8 cellular contexts compared by ENCODE assay signal in the genomic region with DNA sequence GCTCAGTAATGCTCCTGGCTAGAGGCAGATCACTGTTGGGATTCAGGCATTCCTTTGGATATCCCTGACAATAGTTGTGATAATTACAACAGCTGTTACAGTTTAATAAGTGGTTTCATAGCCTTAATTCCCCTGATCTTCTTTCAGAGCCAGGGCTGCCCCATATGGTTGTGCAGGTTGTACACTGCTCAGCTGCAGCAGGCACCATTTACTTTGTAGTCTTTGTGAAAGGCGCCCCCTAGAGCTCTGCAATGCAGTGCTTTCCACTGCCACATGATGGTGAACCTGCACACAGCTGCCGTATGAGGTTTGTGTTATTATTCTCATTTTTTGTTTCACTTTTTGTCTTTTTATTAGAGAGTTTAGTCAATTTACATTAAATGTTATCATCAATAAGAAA.
DNase-seq lines count a peak whose midpoint lies in the region; ATAC-seq and TF ChIP-seq lines count a peak whose summit lies in the region.

No MANE protein-coding gene starts in this region.

- H3K4me3 ChIP-seq in cardiac fibroblast (replicated peaks in 1 of 2; ENCODE audit: low read depth in 2 of 2, low read length in 2 of 2): no peak overlapping the region

- TF ChIP-seq CTCF in AG09319 (IDR thresholded peaks at IDR 0.05; ENCODE audit: low read depth, low read length) (peak; percentile 57), cardiac fibroblast (IDR thresholded peaks at IDR 0.05; ENCODE audit: low read depth, low read length) (peak; percentile 55)

- DNase-seq in AG09319 (ENCODE audit: extremely low read depth, low read depth): no peak
- DNase-seq in NCI-H2029 (lab: John Stamatoyannopoulos, UW): peak; percentile 29
- peak; percentile 16 to 44 for DNase-seq in cardiac fibroblast (ENCODE audit: low read depth in 2 of 2)
- DNase-seq in renal cortical epithelial cell (ENCODE audit: low read depth): peak; percentile 50
- no peak for DNase-seq in NCI-H2196 treated with DMSO at 0.1 percent for 48 hours (lab: John Stamatoyannopoulos, UW; ENCODE audit: unreplicated experiment)
- DNase-seq in NCI-H1417 (lab: John Stamatoyannopoulos, UW): no peak

- ATAC-seq in GM18517 (IDR thresholded peaks at IDR 0.05; ENCODE audit: unreplicated experiment): peak; percentile 81
- ATAC-seq in HG02885 (IDR thresholded peaks at IDR 0.05; ENCODE audit: poor library complexity, unreplicated experiment): peak; percentile 95

Comparison
In these comparisons a context has a peak if more than half of its experiments do, and no peak if none do; other contexts are left out.
1. DNase-seq: peak in NCI-H2029 (single experiment), cardiac fibroblast (2 of 2) and renal cortical epithelial cell (single experiment); none in AG09319 (single experiment), NCI-H2196 treated with DMSO at 0.1 percent for 48 hours (single experiment) and NCI-H1417 (0 of 3).